In the genomic region with DNA sequence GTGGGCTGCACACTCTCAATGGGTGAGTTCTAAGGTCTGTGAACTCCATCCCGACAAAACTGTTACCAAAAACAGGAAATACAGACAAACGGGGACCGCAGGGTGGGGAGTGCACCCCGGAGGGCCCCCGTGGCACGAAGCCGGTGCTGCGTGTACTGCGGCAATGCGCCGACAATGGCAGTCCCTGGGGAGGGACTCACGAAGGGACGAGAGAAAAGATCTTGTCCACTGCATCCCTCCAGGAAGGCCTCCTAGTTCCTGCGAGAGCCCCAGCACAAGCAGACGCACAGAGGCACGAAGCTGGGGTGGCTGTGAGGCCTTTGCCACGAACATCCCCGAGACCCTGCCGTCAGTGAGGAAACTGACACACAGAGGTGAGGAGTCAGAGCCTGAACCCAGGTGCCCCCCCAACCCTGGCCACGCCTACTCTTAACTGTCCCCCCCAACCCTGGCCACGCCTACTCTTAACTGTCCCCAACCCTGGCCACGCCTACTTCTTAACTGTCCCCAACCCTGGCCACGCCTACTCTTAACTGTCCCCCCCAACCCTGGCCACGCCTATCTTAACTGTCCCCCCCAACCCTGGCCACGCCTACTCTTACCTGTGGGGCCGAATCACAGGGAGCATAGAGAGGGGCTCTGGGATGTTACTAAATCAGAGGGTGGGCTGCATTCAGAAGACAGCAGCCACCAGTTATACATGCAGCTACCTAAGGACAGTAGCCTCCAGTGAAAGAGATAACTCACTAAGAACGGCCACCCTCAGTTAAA, we compare ENCODE assay signal across 15 cellular contexts. TPM values are rescaled to one million over a fixed set of nuclear protein-coding genes. Genes with fewer than 3 reads are reported as not detected.
DNase-seq lines count a peak whose midpoint lies in the region; ATAC-seq and TF ChIP-seq lines count a peak whose summit lies in the region.
"Had no signal": no experiment of that assay in that cellular context is flagged by ENCODE, and none has a peak within 500 bp of the region (broad histone marks: within the 10 kb centered on the region; RNA-seq: fewer than 3 reads in every experiment).

No MANE protein-coding gene starts in this region.

- H3K9me3 Mint-ChIP-seq in stimulated activated naive CD8-positive, alpha-beta T cell treated with anti-CD3 and anti-CD28 coated beads, Interleukin-15, amount 100 ng/mL, for 72 hours: no peaks in the 10 kb centered on the region
- peaks cover 0 to 4% (median 0%) of the 10 kb centered on the region in 5 experiments for H3K9me3 Mint-ChIP-seq in brain
- H3K9me3 Mint-ChIP-seq: HFFc6 had no signal

- ATAC-seq in stimulated activated naive CD8-positive, alpha-beta T cell treated with anti-CD3 and anti-CD28 coated beads, Interleukin-15, Interleukin-2, amounts not matched to agents 100 U/mL and 50 U/mL, for 24 hours: no peak
- ATAC-seq in stimulated activated naive CD8-positive, alpha-beta T cell treated with anti-CD3 and anti-CD28 coated beads, Interleukin-15, amount 100 ng/mL, for 72 hours: no peak
- ATAC-seq in GM21528 (IDR thresholded peaks at IDR 0.05; ENCODE audit: low FRiP score, unreplicated experiment) (no peak), GM18498 (IDR thresholded peaks at IDR 0.05; ENCODE audit: unreplicated experiment) (no peak), HG03159 (IDR thresholded peaks at IDR 0.05; ENCODE audit: unreplicated experiment) (no peak)
- ATAC-seq: heart right ventricle had no signal

- peaks cover 24% of the 10 kb centered on the region for H3K4me1 Mint-ChIP-seq in stimulated activated naive CD8-positive, alpha-beta T cell treated with anti-CD3 and anti-CD28 coated beads, Interleukin-15, amount 100 ng/mL, for 72 hours
- H3K4me1 Mint-ChIP-seq in brain: peaks cover 19% of the 10 kb centered on the region

- H3K27me3 Mint-ChIP-seq in stimulated activated naive CD8-positive, alpha-beta T cell treated with anti-CD3 and anti-CD28 coated beads, Interleukin-15, amount 100 ng/mL, for 72 hours: no peaks in the 10 kb centered on the region
- no peaks in the 10 kb centered on the region for H3K27me3 Mint-ChIP-seq in brain

- H3K4me3 Mint-ChIP-seq in stimulated activated naive CD8-positive, alpha-beta T cell treated with anti-CD3 and anti-CD28 coated beads, Interleukin-15, amount 100 ng/mL, for 72 hours: no peak overlapping the region
- peak overlapping the region in 4 of 5 experiments; percentile 26 to 75 (median 51) for H3K4me3 Mint-ChIP-seq in brain
- H3K4me3 Mint-ChIP-seq: HFFc6 had no signal

- peaks cover 18% of the 10 kb centered on the region for H3K36me3 Mint-ChIP-seq in brain

- no peak overlapping the region for H3K27ac Mint-ChIP-seq in stimulated activated naive CD8-positive, alpha-beta T cell treated with anti-CD3 and anti-CD28 coated beads, Interleukin-15, amount 100 ng/mL, for 72 hours
- peak overlapping the region in 2 of 5 experiments; percentile 36 to 70 for H3K27ac Mint-ChIP-seq in brain
- H3K27ac Mint-ChIP-seq: HFFc6 had no signal

- no peak for TF ChIP-seq CTCF in brain (conservative IDR thresholded peaks at IDR 0.05)

- peak; percentile 34 for DNase-seq in stimulated activated naive CD8-positive, alpha-beta T cell treated with anti-CD3 and anti-CD28 coated beads, Interleukin-15, Interleukin-2, amounts not matched to agents 100 U/mL and 50 U/mL, for 24 hours
- DNase-seq in stimulated activated naive CD8-positive, alpha-beta T cell treated with anti-CD3 and anti-CD28 coated beads, Interleukin-15, amount 100 ng/mL, for 72 hours: no peak
- peak; percentile 63 for DNase-seq in activated CD4-positive, alpha-beta T cell treated with anti-CD3 and anti-CD28 coated beads for 48 hours
- no peak for DNase-seq in SK-N-DZ (ENCODE audit: low spot score)
- DNase-seq: AML-193, DND-41, heart right ventricle, HFFc6, left ventricle myocardium inferior, occipital lobe, small intestine had no signal

RNA-seq across cellular contexts. Expression of gene MED16, which starts 4.2 kb away (rescaled TPM):
- 95.1 TPM for polyA plus RNA-seq in brain (ENCODE audit: insufficient read depth, low read depth, low replicate concordance)
- 31.2 and 36.7 TPM in 2 replicates for polyA plus RNA-seq in SK-N-DZ (2014; cell fraction: cytosol; rRNA removed)
- 27.4 and 45.1 TPM in 2 replicates for polyA plus RNA-seq in SK-N-DZ (2014; cell fraction: nucleus; rRNA removed)

RNA-seq across cellular contexts. Expression of gene RNU6-9, which starts 4.5 kb away (rescaled TPM):
- not detected for polyA plus RNA-seq in brain (ENCODE audit: insufficient read depth, low read depth, low replicate concordance)
- not detected in 2 replicates for polyA plus RNA-seq in SK-N-DZ (2014; cell fraction: cytosol; rRNA removed)
- polyA plus RNA-seq in SK-N-DZ (2014; cell fraction: nucleus; rRNA removed): not detected in 2 replicates
- polyA plus RNA-seq: heart right ventricle, small intestine had no signal

RNA-seq across cellular contexts. Expression of gene R3HDM4, which starts 24.2 kb away (rescaled TPM):
- polyA plus RNA-seq in brain (ENCODE audit: insufficient read depth, low read depth, low replicate concordance): 96.1 TPM
- 35.9 and 42.5 TPM in 2 replicates for polyA plus RNA-seq in SK-N-DZ (2014; cell fraction: cytosol; rRNA removed)
- polyA plus RNA-seq in SK-N-DZ (2014; cell fraction: nucleus; rRNA removed): 49.3 and 61.5 TPM in 2 replicates

RNA-seq across cellular contexts. Expression of gene KISS1R, which starts 28.3 kb away (rescaled TPM):
- polyA plus RNA-seq in brain (ENCODE audit: insufficient read depth, low read depth, low replicate concordance): 0.73 TPM
- 7.3 and 7.5 TPM in 2 replicates for polyA plus RNA-seq in SK-N-DZ (2014; cell fraction: cytosol; rRNA removed)
- 47.3 and 64.7 TPM in 2 replicates for polyA plus RNA-seq in SK-N-DZ (2014; cell fraction: nucleus; rRNA removed)
- polyA plus RNA-seq: heart right ventricle had no signal

RNA-seq across cellular contexts. Expression of gene CFD, which starts 29.3 kb away (rescaled TPM):
- 3.4 TPM for polyA plus RNA-seq in brain (ENCODE audit: insufficient read depth, low read depth, low replicate concordance)
- 3.0 and 4.2 TPM in 2 replicates for polyA plus RNA-seq in SK-N-DZ (2014; cell fraction: cytosol; rRNA removed)
- polyA plus RNA-seq in SK-N-DZ (2014; cell fraction: nucleus; rRNA removed): 0.96 and 2.8 TPM in 2 replicates

Comparison
In these comparisons a context has a peak if more than half of its experiments do, and no peak if none do; other contexts are left out.
1. DNase-seq: peak in stimulated activated naive CD8-positive, alpha-beta T cell treated with anti-CD3 and anti-CD28 coated beads, Interleukin-15, Interleukin-2, amounts not matched to agents 100 U/mL and 50 U/mL, for 24 hours (single experiment) and activated CD4-positive, alpha-beta T cell treated with anti-CD3 and anti-CD28 coated beads for 48 hours (single experiment); none in stimulated activated naive CD8-positive, alpha-beta T cell treated with anti-CD3 and anti-CD28 coated beads, Interleukin-15, amount 100 ng/mL, for 72 hours (0 of 2) and SK-N-DZ (single experiment).
2. H3K4me3 Mint-ChIP-seq: peak in brain (4 of 5); none in stimulated activated naive CD8-positive, alpha-beta T cell treated with anti-CD3 and anti-CD28 coated beads, Interleukin-15, amount 100 ng/mL, for 72 hours (0 of 2).